Comparison of ENCODE assay signal across 19 cellular contexts in genomic region chr17:19531780-19532501, GRCh38. TPM values are rescaled to one million over a fixed set of nuclear protein-coding genes. Genes with fewer than 3 reads are reported as not detected.
A peak's percentile ranks its signal among the peaks of the same experiment; 100 is the strongest.
DNase-seq lines count a peak whose midpoint lies in the region; TF ChIP-seq lines count a peak whose summit lies in the region.
"Had no signal": no experiment of that assay in that cellular context is flagged by ENCODE, and none has a peak within 500 bp of the region (broad histone marks: within the 10 kb centered on the region; RNA-seq: fewer than 3 reads in every experiment).

No MANE protein-coding gene starts in this region.

- H3K9me3 ChIP-seq in HEK293 (ENCODE audit: control insufficient read depth, insufficient read depth, low read depth, low read length) (no peaks in the 10 kb centered on the region), duodenal mucosa (ENCODE audit: control insufficient read depth in 1 of 2, low read length in 2 of 2) (no peaks in the 10 kb centered on the region), tibial artery (no peaks in the 10 kb centered on the region)

- H3K4me3 ChIP-seq in HEK293 (ENCODE audit: low read depth, low read length) (no peak overlapping the region), duodenal mucosa (ENCODE audit: low read depth in 1 of 2, low read length in 2 of 2) (no peak overlapping the region), tibial artery (no peak overlapping the region)
- H3K4me3 ChIP-seq: GM23338 had no signal

- POLR2A ChIA-PET in HEK293 (lab: Yijun Ruan, JAX): no interaction called here

- H3K4me1 ChIP-seq in HEK293 (ENCODE audit: control insufficient read depth, insufficient read depth, low read length) (0 out of 2 replicates have a peak, but pooled peaks cover 2% of the 10 kb centered on the region), duodenal mucosa (ENCODE audit: control insufficient read depth in 1 of 2, insufficient read depth in 2 of 2, low read length in 2 of 2) (peaks cover 0 to 8% of the 10 kb centered on the region in 2 donors), tibial artery (peaks cover 0 to 17% (median 12%) of the 10 kb centered on the region in 4 donors)

- H3K4me1 Mint-ChIP-seq in mesothelial cell of epicardium: peaks cover 10% of the 10 kb centered on the region
- peaks cover 10% of the 10 kb centered on the region for H3K4me1 Mint-ChIP-seq in type B pancreatic cell (ENCODE audit: unreplicated experiment)
- no peaks in the 10 kb centered on the region for H3K4me1 Mint-ChIP-seq in activated CD4-positive, alpha-beta T cell treated with anti-CD3 and anti-CD28 coated beads, Interleukin-2, amount 10 ng/mL, durations not matched to agents 24 days and 14 days
- peaks cover 7% of the 10 kb centered on the region for H3K4me1 Mint-ChIP-seq in activated T-helper 1 cell treated with anti-CD3 and anti-CD28 coated beads, Interleukin-12 subunit alpha, Interleukin-12 subunit beta, Interleukin-2, Interleukin-4 antibody, amounts not matched to agents 30 ng/mL and 10 ng/mL and 1 ng/mL, durations not matched to agents 14 hours and 24 hours and 36 hours (ENCODE audit: low read depth)

- H3K36me3 Mint-ChIP-seq in mesothelial cell of epicardium (no peaks in the 10 kb centered on the region), type B pancreatic cell (no peaks in the 10 kb centered on the region)
- no peaks in the 10 kb centered on the region for H3K36me3 Mint-ChIP-seq in activated CD4-positive, alpha-beta T cell treated with anti-CD3 and anti-CD28 coated beads, Interleukin-2, amount 10 ng/mL, durations not matched to agents 24 days and 14 days (ENCODE audit: low read depth)
- H3K36me3 Mint-ChIP-seq in activated T-helper 1 cell treated with anti-CD3 and anti-CD28 coated beads, Interleukin-12 subunit alpha, Interleukin-12 subunit beta, Interleukin-2, Interleukin-4 antibody, amounts not matched to agents 30 ng/mL and 10 ng/mL and 1 ng/mL, durations not matched to agents 14 hours and 24 hours and 36 hours (ENCODE audit: low read depth): no peaks in the 10 kb centered on the region
- H3K36me3 Mint-ChIP-seq: CD4-positive, CD25-positive, alpha-beta regulatory T cell had no signal

- intact Hi-C loops in activated CD4-positive, alpha-beta T cell treated with anti-CD3 and anti-CD28 coated beads, Interleukin-2, amount 10 ng/mL, durations not matched to agents 24 days and 14 days (cut with micrococcal nuclease): no loop called here
- intact Hi-C loops in activated T-helper 1 cell treated with anti-CD3 and anti-CD28 coated beads, Interleukin-12 subunit alpha, Interleukin-12 subunit beta, Interleukin-2, Interleukin-4 antibody, amounts not matched to agents 30 ng/mL and 10 ng/mL and 1 ng/mL, durations not matched to agents 14 hours and 24 hours and 36 hours (cut with micrococcal nuclease): no loop called here
- intact Hi-C loops in tibial artery (cut with DNase I; ENCODE audit: low total_unique reads): no loop called here

- H3K27me3 ChIP-seq in duodenal mucosa (ENCODE audit: control insufficient read depth in 1 of 2, insufficient read depth in 2 of 2, low read length in 2 of 2) (peaks cover 15 to 27% of the 10 kb centered on the region in 2 donors), tibial artery (no peaks in the 10 kb centered on the region)

- no peak for TF ChIP-seq CTCF in HEK293 (tag by site-specific recombination; IDR thresholded peaks at IDR 0.05)
- no peak for TF ChIP-seq CTCF in mesothelial cell of epicardium (IDR thresholded peaks at IDR 0.05; ENCODE audit: unreplicated experiment)
- no peak for TF ChIP-seq CTCF in type B pancreatic cell (conservative IDR thresholded peaks at IDR 0.05)
- no peak for TF ChIP-seq CTCF in tibial artery (IDR thresholded peaks at IDR 0.05)

- H3K27me3 Mint-ChIP-seq in mesothelial cell of epicardium (ENCODE audit: low read depth) (peaks cover 42% of the 10 kb centered on the region), type B pancreatic cell (peaks cover 42% of the 10 kb centered on the region)
- H3K27me3 Mint-ChIP-seq in activated CD4-positive, alpha-beta T cell treated with anti-CD3 and anti-CD28 coated beads, Interleukin-2, amount 10 ng/mL, durations not matched to agents 24 days and 14 days: peaks cover 47% of the 10 kb centered on the region
- H3K27me3 Mint-ChIP-seq in activated T-helper 1 cell treated with anti-CD3 and anti-CD28 coated beads, Interleukin-12 subunit alpha, Interleukin-12 subunit beta, Interleukin-2, Interleukin-4 antibody, amounts not matched to agents 30 ng/mL and 10 ng/mL and 1 ng/mL, durations not matched to agents 14 hours and 24 hours and 36 hours (ENCODE audit: insufficient read depth): peaks cover 40% of the 10 kb centered on the region

- no peak overlapping the region for H3K27ac ChIP-seq in HEK293 (ENCODE audit: extremely low read depth, low read depth, low read length)
- peak overlapping the region; percentile 10 for H3K27ac ChIP-seq in duodenal mucosa (ENCODE audit: low read depth, low read length)
- H3K27ac ChIP-seq in tibial artery: no peak overlapping the region

- H3K9ac ChIP-seq in duodenal mucosa (ENCODE audit: low read depth in 1 of 2, low read length in 2 of 2): no peak overlapping the region

- CTCF ChIA-PET in HEK293 (lab: Yijun Ruan, JAX): interaction anchor here (0.6 to 2.3 kb wide), 3 partner anchors 19 to 179 kb away, joined by 3 to 7 read pairs (median 3); no protein-coding TSS in a partner anchor

- peak overlapping the region; percentile 68 for H3K4me3 Mint-ChIP-seq in mesothelial cell of epicardium
- peak overlapping the region; percentile 60 for H3K4me3 Mint-ChIP-seq in type B pancreatic cell
- H3K4me3 Mint-ChIP-seq in activated CD4-positive, alpha-beta T cell treated with anti-CD3 and anti-CD28 coated beads, Interleukin-2, amount 10 ng/mL, durations not matched to agents 24 days and 14 days: no peak overlapping the region
- H3K4me3 Mint-ChIP-seq in activated T-helper 1 cell treated with anti-CD3 and anti-CD28 coated beads, Interleukin-12 subunit alpha, Interleukin-12 subunit beta, Interleukin-2, Interleukin-4 antibody, amounts not matched to agents 30 ng/mL and 10 ng/mL and 1 ng/mL, durations not matched to agents 14 hours and 24 hours and 36 hours: no peak overlapping the region
- H3K4me3 Mint-ChIP-seq: B cell had no signal

- H3K9me3 Mint-ChIP-seq in mesothelial cell of epicardium (no peaks in the 10 kb centered on the region), type B pancreatic cell (no peaks in the 10 kb centered on the region)
- no peaks in the 10 kb centered on the region for H3K9me3 Mint-ChIP-seq in activated CD4-positive, alpha-beta T cell treated with anti-CD3 and anti-CD28 coated beads, Interleukin-2, amount 10 ng/mL, durations not matched to agents 24 days and 14 days
- H3K9me3 Mint-ChIP-seq in activated T-helper 1 cell treated with anti-CD3 and anti-CD28 coated beads, Interleukin-12 subunit alpha, Interleukin-12 subunit beta, Interleukin-2, Interleukin-4 antibody, amounts not matched to agents 30 ng/mL and 10 ng/mL and 1 ng/mL, durations not matched to agents 14 hours and 24 hours and 36 hours: no peaks in the 10 kb centered on the region
- H3K9me3 Mint-ChIP-seq: CD4-positive, CD25-positive, alpha-beta regulatory T cell; GM23338 had no signal

- no peaks in the 10 kb centered on the region for H3K36me3 ChIP-seq in HEK293 (ENCODE audit: control insufficient read depth in 2 of 2, insufficient read depth in 1 of 2, low read length in 2 of 2)
- no peaks in the 10 kb centered on the region for H3K36me3 ChIP-seq in duodenal mucosa (ENCODE audit: control insufficient read depth in 1 of 2, insufficient read depth in 2 of 2, low read length in 2 of 2)
- no peaks in the 10 kb centered on the region for H3K36me3 ChIP-seq in tibial artery

- no peak overlapping the region for H3K27ac Mint-ChIP-seq in mesothelial cell of epicardium
- no peak overlapping the region for H3K27ac Mint-ChIP-seq in type B pancreatic cell
- H3K27ac Mint-ChIP-seq in activated CD4-positive, alpha-beta T cell treated with anti-CD3 and anti-CD28 coated beads, Interleukin-2, amount 10 ng/mL, durations not matched to agents 24 days and 14 days: no peak overlapping the region
- H3K27ac Mint-ChIP-seq in activated T-helper 1 cell treated with anti-CD3 and anti-CD28 coated beads, Interleukin-12 subunit alpha, Interleukin-12 subunit beta, Interleukin-2, Interleukin-4 antibody, amounts not matched to agents 30 ng/mL and 10 ng/mL and 1 ng/mL, durations not matched to agents 14 hours and 24 hours and 36 hours: no peak overlapping the region
- H3K27ac Mint-ChIP-seq: B cell; CD4-positive, CD25-positive, alpha-beta regulatory T cell; GM23338 had no signal

- DNase-seq in mesothelial cell of epicardium (ENCODE audit: low spot score in 2 of 2, unreplicated experiment in 2 of 2) (no peak), type B pancreatic cell (ENCODE audit: extremely low spot score, unreplicated experiment) (no peak), tibial artery (no peak)
- no peak for DNase-seq in activated CD4-positive, alpha-beta T cell treated with anti-CD3 and anti-CD28 coated beads, Interleukin-2, amount 10 ng/mL, durations not matched to agents 24 days and 14 days
- no peak for DNase-seq in activated T-helper 1 cell treated with anti-CD3 and anti-CD28 coated beads, Interleukin-12 subunit alpha, Interleukin-12 subunit beta, Interleukin-2, Interleukin-4 antibody, amounts not matched to agents 30 ng/mL and 10 ng/mL and 1 ng/mL, durations not matched to agents 14 hours and 24 hours and 36 hours (ENCODE audit: low spot score)
- DNase-seq: CD4-positive, CD25-positive, alpha-beta regulatory T cell; DMS79; KBM-7; NCI-H1417; NCI-H187 treated with DMSO at 0.1 percent for 48 hours; NCI-H2171; NCI-H446; OCI-M1; RPMI8226; SIG-M5 had no signal

RNA-seq across cellular contexts. Expression of gene SLC47A1, which starts 1.7 kb away (rescaled TPM):
- total RNA-seq in mesothelial cell of epicardium: 5.5 to 9.2 TPM (median 5.9 TPM) in 3 replicates
- 1.2 and 5.9 TPM in 2 replicates for total RNA-seq in type B pancreatic cell (ENCODE audit: low replicate concordance)
- not detected in 2 replicates for total RNA-seq in activated CD4-positive, alpha-beta T cell treated with anti-CD3 and anti-CD28 coated beads, Interleukin-2, amount 10 ng/mL, durations not matched to agents 24 days and 14 days
- total RNA-seq in activated T-helper 1 cell treated with anti-CD3 and anti-CD28 coated beads, Interleukin-12 subunit alpha, Interleukin-12 subunit beta, Interleukin-2, Interleukin-4 antibody, amounts not matched to agents 30 ng/mL and 10 ng/mL and 1 ng/mL, durations not matched to agents 14 hours and 24 hours and 36 hours: 0.26 and 0.44 TPM in 2 replicates
- total RNA-seq: B cell; CD4-positive, CD25-positive, alpha-beta regulatory T cell had no signal

Comparison
In these comparisons a context has a peak if more than half of its experiments do, and no peak if none do; other contexts are left out.
1. H3K4me3 Mint-ChIP-seq: peak in mesothelial cell of epicardium (single experiment) and type B pancreatic cell (single experiment); none in activated CD4-positive, alpha-beta T cell treated with anti-CD3 and anti-CD28 coated beads, Interleukin-2, amount 10 ng/mL, durations not matched to agents 24 days and 14 days (single experiment) and activated T-helper 1 cell treated with anti-CD3 and anti-CD28 coated beads, Interleukin-12 subunit alpha, Interleukin-12 subunit beta, Interleukin-2, Interleukin-4 antibody, amounts not matched to agents 30 ng/mL and 10 ng/mL and 1 ng/mL, durations not matched to agents 14 hours and 24 hours and 36 hours (single experiment).